Comparison of ENCODE assay signal across 8 cellular contexts in the genomic region with DNA sequence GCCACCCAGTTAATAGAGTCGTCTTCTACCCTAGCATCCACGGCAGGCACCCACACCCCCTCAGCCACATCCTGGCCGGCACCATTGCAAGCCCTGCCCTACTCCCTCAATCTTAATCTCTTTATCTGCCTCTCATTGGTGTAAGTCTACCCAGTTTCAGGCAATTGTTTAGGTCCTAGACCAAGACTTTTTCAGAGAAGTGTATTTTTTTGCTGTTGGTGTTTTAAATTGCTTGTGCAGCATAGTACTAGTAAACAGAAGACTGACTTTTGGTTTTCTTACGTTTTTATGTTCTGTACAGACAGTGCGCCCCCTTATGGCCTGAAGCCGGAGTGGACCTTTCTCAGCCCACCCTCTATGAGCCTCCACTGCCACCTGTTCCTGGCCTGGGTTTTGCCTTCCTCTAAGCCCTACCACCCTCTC. TPM values are rescaled to one million over a fixed set of nuclear protein-coding genes. Genes with fewer than 3 reads are reported as not detected.
DNase-seq lines count a peak whose midpoint lies in the region; ATAC-seq, FAIRE-seq and TF ChIP-seq lines count a peak whose summit lies in the region.

No MANE protein-coding gene starts in this region.

- H3K4me1 ChIP-seq in esophagus squamous epithelium: no peaks in the 10 kb centered on the region

- TF ChIP-seq POLR2A in esophagus squamous epithelium (IDR thresholded peaks at IDR 0.05): no peak

- intact Hi-C loops in esophagus squamous epithelium (cut with DNase I): no loop called here

- TF ChIP-seq CTCF in esophagus squamous epithelium (IDR thresholded peaks at IDR 0.05): peak in 5 of 6 experiments; percentile 20 to 63 (median 36)

- peak; percentile 96 for FAIRE-seq in GM18507 (lab: Jason Lieb, UNC)

- no peaks in the 10 kb centered on the region for H3K9me3 ChIP-seq in esophagus squamous epithelium

- H3K27ac ChIP-seq in esophagus squamous epithelium: peak overlapping the region in 2 of 4 donors; percentile 47 to 67

- H3K4me3 ChIP-seq in esophagus squamous epithelium: no peak overlapping the region

- H3K36me3 ChIP-seq in esophagus squamous epithelium: no peaks in the 10 kb centered on the region

- H3K27me3 ChIP-seq in esophagus squamous epithelium: no peaks in the 10 kb centered on the region

- DNase-seq in GM18507 (ENCODE audit: extremely low spot score, insufficient read length, low read depth) (no peak), NCI-H748 (lab: John Stamatoyannopoulos, UW; ENCODE audit: unreplicated experiment) (peak; percentile 50), esophagus squamous epithelium (lab: John Stamatoyannopoulos, UW) (no peak), NCI-H345 treated with DMSO at 0.1 percent for 48 hours (lab: John Stamatoyannopoulos, UW; ENCODE audit: unreplicated experiment) (no peak), AG20443 (ENCODE audit: low spot score) (no peak)
- peak; percentile 56 to 64 for DNase-seq in activated CD8-positive, alpha-beta memory T cell treated with anti-CD3 and anti-CD28 coated beads for 1 hour (ENCODE audit: extremely low read depth in 1 of 2, low read depth in 1 of 2)
- DNase-seq in stimulated activated CD4-positive, alpha-beta T cell treated with anti-CD3 and anti-CD28 coated beads, Interleukin-12 subunit alpha, Interleukin-12 subunit beta, amount 100 ng/mL, for 24 hours (ENCODE audit: low read depth in 2 of 2): peak; percentile 55 to 67

- 32 to 38% methylated on average over 6 of the region's 6 CpGs for WGBS in esophagus squamous epithelium, 2 donors

- peak; percentile 38 for ATAC-seq in HG02623 (IDR thresholded peaks at IDR 0.05; ENCODE audit: unreplicated experiment)

RNA-seq across cellular contexts. Expression of a gene that starts 2.3 kb away (rescaled TPM):
- total RNA-seq in esophagus squamous epithelium: 10 to 100 TPM in 3 of 4 donors, 1 to 10 TPM in 1; 8.7 to 33.9 (median 21.9) TPM

RNA-seq across cellular contexts. Expression of a gene that starts 27.4 kb away (rescaled TPM):
- total RNA-seq in esophagus squamous epithelium: not detected

Comparison
In these comparisons a context has a peak if more than half of its experiments do, and no peak if none do; other contexts are left out.
1. DNase-seq: peak in NCI-H748 (single experiment), activated CD8-positive, alpha-beta memory T cell treated with anti-CD3 and anti-CD28 coated beads for 1 hour (2 of 2) and stimulated activated CD4-positive, alpha-beta T cell treated with anti-CD3 and anti-CD28 coated beads, Interleukin-12 subunit alpha, Interleukin-12 subunit beta, amount 100 ng/mL, for 24 hours (2 of 2); none in GM18507 (single experiment), esophagus squamous epithelium (single experiment), NCI-H345 treated with DMSO at 0.1 percent for 48 hours (single experiment) and AG20443 (single experiment).